30 cellular contexts compared by ENCODE assay signal in the genomic region with DNA sequence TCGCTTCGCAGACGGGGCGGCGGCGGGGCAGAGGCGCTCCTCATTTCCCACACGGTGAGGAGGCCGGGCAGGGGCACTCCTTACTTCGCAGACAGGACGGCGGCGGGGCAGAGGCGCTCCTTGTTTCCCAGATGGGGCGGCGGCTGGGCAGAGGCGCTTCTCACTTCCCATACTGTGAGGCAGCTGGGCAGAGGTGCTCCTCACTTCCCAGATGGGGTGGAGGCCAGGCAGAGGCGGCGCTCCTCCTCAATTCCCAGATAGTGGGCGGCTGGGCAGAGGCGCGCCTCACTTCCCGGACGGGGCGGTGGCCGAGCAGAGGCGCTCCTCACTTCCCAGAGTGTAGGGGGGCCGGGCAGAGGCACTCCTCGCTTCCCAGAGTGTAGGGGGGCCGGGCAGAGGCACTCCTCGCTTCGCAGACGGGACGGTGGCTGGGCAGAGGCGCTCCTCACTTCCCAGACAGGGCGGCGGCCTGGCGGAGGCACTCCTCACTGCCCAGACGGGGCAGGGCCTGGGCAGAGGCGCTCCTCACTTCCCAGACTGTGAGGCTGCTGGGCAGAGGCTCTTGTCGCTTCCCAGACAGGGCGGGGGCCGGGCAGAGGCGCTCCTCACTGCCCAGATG.
"Had no signal": no experiment of that assay in that cellular context is flagged by ENCODE, and none has a peak within 500 bp of the region (broad histone marks: within the 10 kb centered on the region; RNA-seq: fewer than 3 reads in every experiment).

No MANE protein-coding gene starts in this region.

- H3K27ac Mint-ChIP-seq: activated CD8-positive, alpha-beta T cell treated with anti-CD3 and anti-CD28 coated beads, Interleukin-2, amount 10 ng/mL, durations not matched to agents 7 days and 5 days; activated naive CD4-positive, alpha-beta T cell treated with anti-CD3 and anti-CD28 coated beads for 36 hours; activated naive CD8-positive, alpha-beta T cell; activated T-helper 17 cell treated with anti-CD3 and anti-CD28 coated beads, Interleukin-2, amount 50 U/mL, for 72 hours; T-helper 1 cell treated with Interleukin-12 subunit alpha and Interleukin-12 subunit beta and Interleukin-4 antibody, amounts not matched to agents 30 μg/mL and 1 μg/mL, for 36 hours; WTC11 had no signal

- ATAC-seq: activated CD8-positive, alpha-beta T cell treated with anti-CD3 and anti-CD28 coated beads, Interleukin-2, amount 10 ng/mL, durations not matched to agents 7 days and 5 days; activated T-cell treated with anti-CD3 and anti-CD28 coated beads, Interleukin-2, amount 50 U/mL, for 4 hours; activated T-helper 17 cell treated with anti-CD3 and anti-CD28 coated beads, Interleukin-2, amount 50 U/mL, for 72 hours; Panc1; WTC11 had no signal

- H3K9me3 ChIP-seq: adrenal gland had no signal

- H3K4me3 Mint-ChIP-seq: activated CD8-positive, alpha-beta T cell treated with anti-CD3 and anti-CD28 coated beads, Interleukin-2, amount 10 ng/mL, durations not matched to agents 7 days and 5 days; activated naive CD4-positive, alpha-beta T cell treated with anti-CD3 and anti-CD28 coated beads for 36 hours; activated naive CD8-positive, alpha-beta T cell; activated T-cell treated with anti-CD3 and anti-CD28 coated beads, Interleukin-2, amount 50 U/mL, for 4 hours; activated T-helper 17 cell treated with anti-CD3 and anti-CD28 coated beads, Interleukin-2, amount 50 U/mL, for 72 hours; central memory CD8-positive, alpha-beta T cell; T-helper 1 cell treated with Interleukin-12 subunit alpha and Interleukin-12 subunit beta and Interleukin-4 antibody, amounts not matched to agents 30 μg/mL and 1 μg/mL, for 36 hours; WTC11 had no signal

- H3K4me3 ChIP-seq: adrenal gland, MG63 had no signal

- DNase-seq: activated CD4-positive, alpha-beta T cell treated with anti-CD3 and anti-CD28 coated beads for 48 hours; activated CD4-positive, alpha-beta T cell treated with anti-CD3 and anti-CD28 coated beads, Interleukin-2, amount 50 U/mL, for 4 hours; activated CD4-positive, CD25-positive, alpha-beta regulatory T cell treated with anti-CD3 and anti-CD28 coated beads, Interleukin-2, amount 50 U/mL, for 72 hours; activated CD8-positive, alpha-beta T cell treated with anti-CD3 and anti-CD28 coated beads, Interleukin-2, amount 10 ng/mL, durations not matched to agents 7 days and 5 days; activated gamma-delta T cell; activated naive CD4-positive, alpha-beta T cell treated with anti-CD3 and anti-CD28 coated beads for 36 hours; activated T-cell treated with anti-CD3 and anti-CD28 coated beads, Interleukin-2, amount 50 U/mL, for 4 hours; adrenal gland; anterior cingulate cortex; MG63; MV-4-11; NCI-H1092 treated with DMSO at 0.1 percent for 48 hours; NCI-H1417 treated with DMSO at 0.1 percent for 48 hours; NCI-H1694; NCI-H2029; NCI-H2107; NCI-H345; NCI-H510A; NCI-H69; NK-92 treated with Interleukin-12 subunit alpha and Interleukin-12 subunit beta, amount 100 ng/mL, for 24 hours; OCI-M1; RPMI8226; SHP77 treated with DMSO at 0.1 percent for 48 hours; T-helper 9 cell had no signal

- H3K27me3 ChIP-seq: adrenal gland, MG63 had no signal

- H3K9me3 Mint-ChIP-seq: activated naive CD4-positive, alpha-beta T cell treated with anti-CD3 and anti-CD28 coated beads for 36 hours; activated T-cell treated with anti-CD3 and anti-CD28 coated beads, Interleukin-2, amount 50 U/mL, for 4 hours; activated T-helper 17 cell treated with anti-CD3 and anti-CD28 coated beads, Interleukin-2, amount 50 U/mL, for 72 hours; central memory CD8-positive, alpha-beta T cell; T-helper 1 cell treated with Interleukin-12 subunit alpha and Interleukin-12 subunit beta and Interleukin-4 antibody, amounts not matched to agents 30 μg/mL and 1 μg/mL, for 36 hours had no signal

- H3K4me1 Mint-ChIP-seq: WTC11 had no signal

- H3K27me3 Mint-ChIP-seq: activated naive CD8-positive, alpha-beta T cell; activated T-helper 17 cell treated with anti-CD3 and anti-CD28 coated beads, Interleukin-2, amount 50 U/mL, for 72 hours; central memory CD8-positive, alpha-beta T cell had no signal

- H3K27ac ChIP-seq: adrenal gland had no signal

- H3K36me3 ChIP-seq: adrenal gland had no signal
